15 cellular contexts compared by ENCODE assay signal in genomic region chr12:28799337-28799736, GRCh38.
"Had no signal": no experiment of that assay in that cellular context is flagged by ENCODE, and none has a peak within 500 bp of the region (broad histone marks: within the 10 kb centered on the region; RNA-seq: fewer than 3 reads in every experiment).

No MANE protein-coding gene starts in this region.

- H3K27me3 ChIP-seq: cardiac muscle cell, right lobe of liver, spleen had no signal

- H3K9me3 ChIP-seq: right lobe of liver, spleen had no signal

- H3K36me3 ChIP-seq: cardiac muscle cell, right lobe of liver, spleen had no signal

- DNase-seq: activated CD4-positive, alpha-beta T cell treated with anti-CD3 and anti-CD28 coated beads for 4 hours; activated naive CD4-positive, alpha-beta T cell treated with Interleukin-2 at 50 U/mL for 16 hours; activated naive CD8-positive, alpha-beta T cell treated with anti-CD3 and anti-CD28 coated beads, Interleukin-2, amount 50 U/mL, for 24 hours; hippocampal formation; mammary epithelial cell; occipital lobe; right lobe of liver; spleen; stimulated activated CD4-positive, alpha-beta T cell treated with anti-CD3 and anti-CD28 coated beads, Interleukin-2, amount 100 ng/mL, for 24 hours; stimulated activated naive CD4-positive, alpha-beta T cell; substantia nigra; SW 1271; T1000; trophoblast cell had no signal

- H3K4me3 ChIP-seq: cardiac muscle cell, right lobe of liver, spleen had no signal

- H3K4me1 ChIP-seq: right lobe of liver had no signal

- ATAC-seq: activated naive CD8-positive, alpha-beta T cell treated with anti-CD3 and anti-CD28 coated beads, Interleukin-2, amount 50 U/mL, for 24 hours; right lobe of liver had no signal

- H3K27ac ChIP-seq: cardiac muscle cell, right lobe of liver had no signal
